ENCODE assay signal across 20 cellular contexts in genomic region chr5:88872971-88873370, GRCh38. TPM values are rescaled to one million over a fixed set of nuclear protein-coding genes. Genes with fewer than 3 reads are reported as not detected.
DNase-seq lines count a peak whose midpoint lies in the region; FAIRE-seq and TF ChIP-seq lines count a peak whose summit lies in the region.
"Had no signal": no experiment of that assay in that cellular context is flagged by ENCODE, and none has a peak within 500 bp of the region (broad histone marks: within the 10 kb centered on the region; RNA-seq: fewer than 3 reads in every experiment).

No MANE protein-coding gene starts in this region.

- H3K36me3 Mint-ChIP-seq in IgD-negative memory B cell = no peaks in the 10 kb centered on the region
- H3K36me3 Mint-ChIP-seq: activated naive CD8-positive, alpha-beta T cell treated with anti-CD3 and anti-CD28 coated beads, Interleukin-2, amount 10 ng/mL, durations not matched to agents 7 days and 5 days had no signal

- H3K4me3 ChIP-seq in coronary artery (peak overlapping the region; percentile 62), spleen (peak overlapping the region in 2 of 8 donors; percentile 12 to 44), thyroid gland (replicated peaks in 1 of 3) (no peak overlapping the region), smooth muscle cell (no peak overlapping the region)
- H3K4me3 ChIP-seq: gastroesophageal sphincter, pancreas, SJCRH30, testis had no signal

- FAIRE-seq in GM12892 (lab: Jason Lieb, UNC) = peak; percentile 78
- FAIRE-seq: HepG2 had no signal

- peak overlapping the region; percentile 21 to 92 (median 91) for H3K27ac Mint-ChIP-seq in IgD-negative memory B cell
- H3K27ac Mint-ChIP-seq: activated naive CD8-positive, alpha-beta T cell treated with anti-CD3 and anti-CD28 coated beads, Interleukin-2, amount 10 ng/mL, durations not matched to agents 7 days and 5 days; T-helper 17 cell had no signal

- no peak for DNase-seq in GM12892 (ENCODE audit: insufficient read length)
- DNase-seq in coronary artery (ENCODE audit: low spot score) = no peak
- DNase-seq in spleen = no peak
- no peak for DNase-seq in thyroid gland
- no peak for DNase-seq in ACHN
- no peak for DNase-seq in GM03348 (ENCODE audit: low spot score)
- no peak for DNase-seq in smooth muscle cell (lab: John Stamatoyannopoulos, UW; ENCODE audit: unreplicated experiment)
- DNase-seq: activated naive CD8-positive, alpha-beta T cell treated with anti-CD3 and anti-CD28 coated beads, Interleukin-2, amount 10 ng/mL, durations not matched to agents 7 days and 5 days; GOT3; NCI-H2029 treated with DMSO at 0.1 percent for 48 hours; NCI-H524 treated with DMSO at 0.1 percent for 48 hours; pancreas; SJCRH30; stimulated activated CD4-positive, alpha-beta T cell treated with anti-CD3 and anti-CD28 coated beads, Interleukin-2, amount 100 ng/mL, for 48 hours; T-helper 17 cell; testis had no signal

- TF ChIP-seq CTCF in coronary artery (IDR thresholded peaks at IDR 0.05) (no peak), spleen (IDR thresholded peaks at IDR 0.05 in 8 of 11, conservative IDR thresholded peaks at IDR 0.05 in 3 of 11) (no peak), thyroid gland (IDR thresholded peaks at IDR 0.05) (no peak), smooth muscle cell (IDR thresholded peaks at IDR 0.05; ENCODE audit: borderline replicate concordance, insufficient read depth, poor library complexity, severe bottlenecking) (no peak)

- no peaks in the 10 kb centered on the region for H3K9me3 Mint-ChIP-seq in IgD-negative memory B cell
- H3K9me3 Mint-ChIP-seq: activated naive CD8-positive, alpha-beta T cell treated with anti-CD3 and anti-CD28 coated beads, Interleukin-2, amount 10 ng/mL, durations not matched to agents 7 days and 5 days had no signal

- no peaks in the 10 kb centered on the region for H4K20me1 ChIP-seq in smooth muscle cell (ENCODE audit: low read depth)

- H3K4me3 Mint-ChIP-seq in IgD-negative memory B cell = peak overlapping the region; percentile 76 to 90 (median 80)
- H3K4me3 Mint-ChIP-seq: activated naive CD8-positive, alpha-beta T cell treated with anti-CD3 and anti-CD28 coated beads, Interleukin-2, amount 10 ng/mL, durations not matched to agents 7 days and 5 days; T-helper 17 cell had no signal

- H3K9me3 ChIP-seq in spleen (no peaks in the 10 kb centered on the region), thyroid gland (no peaks in the 10 kb centered on the region), smooth muscle cell (replicated peaks; ENCODE audit: low read depth) (no peaks in the 10 kb centered on the region)
- H3K9me3 ChIP-seq: gastroesophageal sphincter, pancreas, SJCRH30, testis had no signal

- TF ChIP-seq POLR2A in GM12892 (IDR thresholded peaks at IDR 0.05; ENCODE audit: low read depth, low read length) (peak; percentile 59), spleen (IDR thresholded peaks at IDR 0.05) (no peak), thyroid gland (IDR thresholded peaks at IDR 0.05) (no peak)

- no peaks in the 10 kb centered on the region for H3F3A ChIP-seq in smooth muscle cell (ENCODE audit: low read depth)

- WGBS in spleen, 5 donors = 67 to 83% (median 69%) methylated on average over 6 of the region's 6 CpGs
- WGBS in thyroid gland, 2 donors = 79 to 85% methylated on average over 6 of the region's 6 CpGs
- 91% methylated on average over 6 of the region's 6 CpGs for WGBS in smooth muscle cell (ENCODE audit: low lambda C conversion rate)

- in situ Hi-C loops in ACHN (cut with HindIII; ENCODE audit: low pct_ligation_motif_present, low pct_unique_long_range_greater_than_20kb, low sequenced_read_pairs) = no loop called here

- no peak overlapping the region for H3K9ac ChIP-seq in smooth muscle cell (ENCODE audit: low read depth)

- no peak overlapping the region for H3K4me2 ChIP-seq in smooth muscle cell

- H3K4me1 ChIP-seq in spleen (peaks cover 23 to 84% (median 49%) of the 10 kb centered on the region in 6 donors), thyroid gland (peaks cover 6 to 28% of the 10 kb centered on the region in 2 donors), smooth muscle cell (ENCODE audit: low read depth) (no peaks in the 10 kb centered on the region)
- H3K4me1 ChIP-seq: pancreas, SJCRH30 had no signal

- H3K4me1 Mint-ChIP-seq in IgD-negative memory B cell = peaks cover 33 to 53% (median 49%) of the 10 kb centered on the region in 3 donors
- H3K4me1 Mint-ChIP-seq: activated naive CD8-positive, alpha-beta T cell treated with anti-CD3 and anti-CD28 coated beads, Interleukin-2, amount 10 ng/mL, durations not matched to agents 7 days and 5 days; T-helper 17 cell had no signal

- no peak overlapping the region for H2AFZ ChIP-seq in smooth muscle cell (ENCODE audit: low read depth)

- H3K27me3 ChIP-seq in spleen (replicated peaks in 1 of 7) (no peaks in the 10 kb centered on the region), thyroid gland (no peaks in the 10 kb centered on the region), smooth muscle cell (ENCODE audit: low read depth) (no peaks in the 10 kb centered on the region)
- H3K27me3 ChIP-seq: gastroesophageal sphincter, SJCRH30, testis had no signal

- H3K36me3 ChIP-seq in spleen (no peaks in the 10 kb centered on the region), thyroid gland (no peaks in the 10 kb centered on the region), smooth muscle cell (ENCODE audit: low read depth) (no peaks in the 10 kb centered on the region)
- H3K36me3 ChIP-seq: gastroesophageal sphincter, pancreas had no signal

- intact Hi-C loops in spleen (cut with DNase I; ENCODE audit: low total_unique reads) (no loop called here), thyroid gland (cut with DNase I) (no loop called here)

- H3K79me2 ChIP-seq in smooth muscle cell (ENCODE audit: low read depth) = no peaks in the 10 kb centered on the region

- no peaks in the 10 kb centered on the region for H3K27me3 Mint-ChIP-seq in IgD-negative memory B cell
- H3K27me3 Mint-ChIP-seq: brain had no signal

- H3K27ac ChIP-seq in coronary artery (peak overlapping the region; percentile 49 to 52), spleen (peak overlapping the region in 5 of 8 donors; percentile 29 to 63 (median 54)), thyroid gland (peak overlapping the region in 1 of 3 donors; percentile 8), smooth muscle cell (ENCODE audit: low read depth) (no peak overlapping the region)
- H3K27ac ChIP-seq: pancreas, SJCRH30, testis had no signal

RNA-seq across cellular contexts. Expression of gene MEF2C, which starts 10.0 kb away (rescaled TPM):
- 207 TPM for polyA plus RNA-seq in GM12892 (2012; ENCODE audit: missing spikeins)
- polyA plus RNA-seq in IgD-negative memory B cell (238 TPM), spleen (10 to 100 TPM; 19.3 to 24.6 (median 24.3) TPM), smooth muscle cell (8.1 and 11.4 TPM in 2 replicates)
- total RNA-seq in spleen (100 to 1,000 TPM in 6 of 7 donors, 10 to 100 TPM in 1; 94.4 to 153 (median 129) TPM), thyroid gland (10 to 100 TPM; 51.0 to 78.6 (median 65.7) TPM), smooth muscle cell (10.7 and 14.0 TPM in 2 replicates)
- polyA plus RNA-seq: HepG2 had no signal
